Comparison of ENCODE assay signal across 8 cellular contexts in genomic region chr6:86937219-86938079, GRCh38. TPM values are rescaled to one million over a fixed set of nuclear protein-coding genes. Genes with fewer than 3 reads are reported as not detected.
DNase-seq lines count a peak whose midpoint lies in the region; ATAC-seq and TF ChIP-seq lines count a peak whose summit lies in the region.

Gene HTR1E, plus strand, starts transcription at chr6:86937528. Its CDS starts 77,807 bp downstream, at chr6:87015335.

- H3K27ac Mint-ChIP-seq in nephron progenitor cell, result no peak within 1 kb of the TSS
- H3K27ac Mint-ChIP-seq in activated T-helper 2 cell treated with anti-CD3 and anti-CD28 coated beads, Interferon-gamma antibody, Interleukin-2, Interleukin-4, amounts not matched to agents 10 μg/mL and 5 μg/mL and 100 μg/mL, durations not matched to agents 14 hours and 24 hours and 36 hours, result no peak within 1 kb of the TSS

- no peak for TF ChIP-seq POLR2A in erythroblast (IDR thresholded peaks at IDR 0.05; ENCODE audit: low read length)

- DNase-seq in Ammon's horn (ENCODE audit: low spot score), result peak; percentile 55
- DNase-seq in RPMI7951 (ENCODE audit: low read depth), result peak; percentile 6
- DNase-seq in erythroblast (lab: John Stamatoyannopoulos, UW), result peak; percentile 10 to 43
- peak; percentile 76 for DNase-seq in nephron progenitor cell
- no peak for DNase-seq in activated T-helper 2 cell treated with anti-CD3 and anti-CD28 coated beads, Interferon-gamma antibody, Interleukin-2, Interleukin-4, amounts not matched to agents 10 μg/mL and 5 μg/mL and 100 μg/mL, durations not matched to agents 14 hours and 24 hours and 36 hours (ENCODE audit: low spot score)

- TF ChIP-seq CTCF in nephron progenitor cell (IDR thresholded peaks at IDR 0.05), result peak; percentile 72

- ATAC-seq in GM18520 (IDR thresholded peaks at IDR 0.05; ENCODE audit: unreplicated experiment), result peak; percentile 48
- ATAC-seq in HG03565 (IDR thresholded peaks at IDR 0.05; ENCODE audit: unreplicated experiment), result peak; percentile 55
- no peak for ATAC-seq in GM19328 (IDR thresholded peaks at IDR 0.05; ENCODE audit: unreplicated experiment)

- H3K4me3 Mint-ChIP-seq in nephron progenitor cell, result peak within 1 kb of the TSS; percentile 85
- no peak within 1 kb of the TSS for H3K4me3 Mint-ChIP-seq in activated T-helper 2 cell treated with anti-CD3 and anti-CD28 coated beads, Interferon-gamma antibody, Interleukin-2, Interleukin-4, amounts not matched to agents 10 μg/mL and 5 μg/mL and 100 μg/mL, durations not matched to agents 14 hours and 24 hours and 36 hours (ENCODE audit: low read depth)

- H3K9me3 Mint-ChIP-seq in nephron progenitor cell, result no peaks in the 10 kb centered on the region
- no peaks in the 10 kb centered on the region for H3K9me3 Mint-ChIP-seq in activated T-helper 2 cell treated with anti-CD3 and anti-CD28 coated beads, Interferon-gamma antibody, Interleukin-2, Interleukin-4, amounts not matched to agents 10 μg/mL and 5 μg/mL and 100 μg/mL, durations not matched to agents 14 hours and 24 hours and 36 hours

- H3K36me3 Mint-ChIP-seq in nephron progenitor cell (ENCODE audit: low read depth), result no peaks in the 10 kb centered on the region
- no peaks in the 10 kb centered on the region for H3K36me3 Mint-ChIP-seq in activated T-helper 2 cell treated with anti-CD3 and anti-CD28 coated beads, Interferon-gamma antibody, Interleukin-2, Interleukin-4, amounts not matched to agents 10 μg/mL and 5 μg/mL and 100 μg/mL, durations not matched to agents 14 hours and 24 hours and 36 hours (ENCODE audit: low read depth)

- no peaks in the 10 kb centered on the region for H3K4me1 Mint-ChIP-seq in nephron progenitor cell
- no peaks in the 10 kb centered on the region for H3K4me1 Mint-ChIP-seq in activated T-helper 2 cell treated with anti-CD3 and anti-CD28 coated beads, Interferon-gamma antibody, Interleukin-2, Interleukin-4, amounts not matched to agents 10 μg/mL and 5 μg/mL and 100 μg/mL, durations not matched to agents 14 hours and 24 hours and 36 hours (ENCODE audit: low read depth)

- peaks cover 77% of the 10 kb centered on the region for H3K27me3 Mint-ChIP-seq in nephron progenitor cell (ENCODE audit: low read depth, poor library complexity)
- H3K27me3 Mint-ChIP-seq in activated T-helper 2 cell treated with anti-CD3 and anti-CD28 coated beads, Interferon-gamma antibody, Interleukin-2, Interleukin-4, amounts not matched to agents 10 μg/mL and 5 μg/mL and 100 μg/mL, durations not matched to agents 14 hours and 24 hours and 36 hours (ENCODE audit: low read depth), result peaks cover 23% of the 10 kb centered on the region

- intact Hi-C loops in activated T-helper 2 cell treated with anti-CD3 and anti-CD28 coated beads, Interferon-gamma antibody, Interleukin-2, Interleukin-4, amounts not matched to agents 10 μg/mL and 5 μg/mL and 100 μg/mL, durations not matched to agents 14 hours and 24 hours and 36 hours (cut with micrococcal nuclease), result no loop called here

RNA-seq across cellular contexts. Expression of gene HTR1E, which starts in this region (rescaled TPM):
- not detected in 2 replicates for total RNA-seq in RPMI7951 (2014; rRNA removed; shearing (Covaris generic))
- not detected in 2 replicates for total RNA-seq in activated T-helper 2 cell treated with anti-CD3 and anti-CD28 coated beads, Interferon-gamma antibody, Interleukin-2, Interleukin-4, amounts not matched to agents 10 μg/mL and 5 μg/mL and 100 μg/mL, durations not matched to agents 14 hours and 24 hours and 36 hours

Comparison
In these comparisons a context has a peak if more than half of its experiments do, and no peak if none do; other contexts are left out.
1. Peak in DNase-seq in RPMI7951; RNA of the gene not detected or under 1 TPM.